ENCODE assay signal across 20 cellular contexts in genomic region chr19:18346091-18346490, GRCh38. TPM values are rescaled to one million over a fixed set of nuclear protein-coding genes. Genes with fewer than 3 reads are reported as not detected.
DNase-seq lines count a peak whose midpoint lies in the region; ATAC-seq and TF ChIP-seq lines count a peak whose summit lies in the region.
"Had no signal": no experiment of that assay in that cellular context is flagged by ENCODE, and none has a peak within 500 bp of the region (broad histone marks: within the 10 kb centered on the region; RNA-seq: fewer than 3 reads in every experiment).

No MANE protein-coding gene starts in this region.

- peak overlapping the region; percentile 3 for H3K4me3 Mint-ChIP-seq in natural killer cell
- H3K4me3 Mint-ChIP-seq: activated T-cell treated with anti-CD3 and anti-CD28 coated beads, Interleukin-2, amount 50 U/mL, for 72 hours had no signal

- H3K27me3 Mint-ChIP-seq in natural killer cell (ENCODE audit: low read depth in 2 of 2), result no peaks in the 10 kb centered on the region
- H3K27me3 Mint-ChIP-seq: CD8-positive, alpha-beta memory T cell had no signal

- H3K27ac ChIP-seq in caudate nucleus (ENCODE audit: low read depth, low read length), result no peak overlapping the region
- H3K27ac ChIP-seq: gastroesophageal sphincter, tibial artery had no signal

- no peaks in the 10 kb centered on the region for H3K9me3 Mint-ChIP-seq in natural killer cell
- H3K9me3 Mint-ChIP-seq: activated T-cell treated with anti-CD3 and anti-CD28 coated beads, Interleukin-2, amount 50 U/mL, for 72 hours; CD8-positive, alpha-beta memory T cell had no signal

- no peaks in the 10 kb centered on the region for H3K36me3 Mint-ChIP-seq in natural killer cell

- peak; percentile 1 for DNase-seq in NCI-H1105 (lab: John Stamatoyannopoulos, UW)
- no peak for DNase-seq in NCI-H1105 treated with DMSO at 0.1 percent for 48 hours (lab: John Stamatoyannopoulos, UW)
- DNase-seq in HT-29 (ENCODE audit: low spot score), result peak; percentile 28
- peak in 31 of 61 donors; percentile 4 to 72 (median 19) for DNase-seq in caudate nucleus (lab: John Stamatoyannopoulos, UW)
- no peak for DNase-seq in natural killer cell
- no peak for DNase-seq in SK-N-DZ (ENCODE audit: low spot score)
- no peak for DNase-seq in RKO (ENCODE audit: low spot score)
- DNase-seq: 8988T; activated CD4-positive, alpha-beta T cell treated with anti-CD3 and anti-CD28 coated beads, Interleukin-2, amount 50 U/mL, for 4 hours; activated T-cell treated with anti-CD3 and anti-CD28 coated beads, Interleukin-2, amount 50 U/mL, for 72 hours; amniotic stem cell; CD8-positive, alpha-beta memory T cell; midbrain; NCI-H2171; tibial artery had no signal

- peaks cover 23 to 27% of the 10 kb centered on the region in 2 donors for H3K4me1 Mint-ChIP-seq in natural killer cell

- H3K27ac Mint-ChIP-seq in natural killer cell, result peak overlapping the region; percentile 3 to 12
- H3K27ac Mint-ChIP-seq: activated T-cell treated with anti-CD3 and anti-CD28 coated beads, Interleukin-2, amount 50 U/mL, for 72 hours had no signal

- intact Hi-C loops in natural killer cell (cut with micrococcal nuclease), result no loop called here

- no peak for TF ChIP-seq CTCF in natural killer cell (IDR thresholded peaks at IDR 0.05)

- ATAC-seq in natural killer cell, result no peak
- ATAC-seq in GM21360 (IDR thresholded peaks at IDR 0.05; ENCODE audit: unreplicated experiment), result no peak
- ATAC-seq: activated T-cell treated with anti-CD3 and anti-CD28 coated beads, Interleukin-2, amount 50 U/mL, for 72 hours; gastroesophageal sphincter; HepG2 had no signal

RNA-seq across cellular contexts. Expression of gene PGPEP1, which starts 5.7 kb away (rescaled TPM):
- total RNA-seq in HT-29 (2014; rRNA removed; shearing (Covaris generic)), result 13.6 and 18.9 TPM in 2 replicates
- total RNA-seq in natural killer cell, result 10 to 100 TPM; 69.1 to 73.3 (median 71.0) TPM
- polyA plus RNA-seq in SK-N-DZ (2014; cell fraction: cytosol; rRNA removed), result 0.05 and 0.13 TPM in 2 replicates
- not detected in 2 replicates for polyA plus RNA-seq in SK-N-DZ (2014; cell fraction: nucleus; rRNA removed)

RNA-seq across cellular contexts. Expression of gene LSM4, which starts 23.2 kb away (rescaled TPM):
- total RNA-seq in HT-29 (2014; rRNA removed; shearing (Covaris generic)), result 733 and 750 TPM in 2 replicates
- total RNA-seq in natural killer cell, result 10 to 100 TPM; 42.4 to 60.8 (median 44.8) TPM
- polyA plus RNA-seq in SK-N-DZ (2014; cell fraction: cytosol; rRNA removed), result 531 and 764 TPM in 2 replicates
- 542 and 583 TPM in 2 replicates for polyA plus RNA-seq in SK-N-DZ (2014; cell fraction: nucleus; rRNA removed)

RNA-seq across cellular contexts. Expression of gene GDF15, which starts 39.9 kb away (rescaled TPM):
- 529 and 584 TPM in 2 replicates for total RNA-seq in HT-29 (2014; rRNA removed; shearing (Covaris generic))
- 1 to 10 TPM in 1 of 3 donors, under 1 TPM in 1, not detected in 1; 0.85 to 1.5 TPM for total RNA-seq in natural killer cell
- polyA plus RNA-seq in SK-N-DZ (2014; cell fraction: cytosol; rRNA removed), result 0.28 TPM in 1 of 2 replicates, not detected in the other
- not detected in 2 replicates for polyA plus RNA-seq in SK-N-DZ (2014; cell fraction: nucleus; rRNA removed)
- polyA plus RNA-seq: CD8-positive, alpha-beta memory T cell had no signal

RNA-seq across cellular contexts. Expression of gene LRRC25, which starts 51.3 kb away (rescaled TPM):
- total RNA-seq in HT-29 (2014; rRNA removed; shearing (Covaris generic)), result not detected in 2 replicates
- total RNA-seq in natural killer cell, result 10 to 100 TPM in 2 of 3 donors, 1 to 10 TPM in 1; 3.9 to 28.2 (median 12.0) TPM
- 0.10 TPM in 1 of 2 replicates, not detected in the other for polyA plus RNA-seq in SK-N-DZ (2014; cell fraction: cytosol; rRNA removed)
- not detected in 2 replicates for polyA plus RNA-seq in SK-N-DZ (2014; cell fraction: nucleus; rRNA removed)
- total RNA-seq: activated T-cell treated with anti-CD3 and anti-CD28 coated beads, Interleukin-2, amount 50 U/mL, for 72 hours; endothelial cell of umbilical vein; SK-MEL-5 had no signal
- polyA plus RNA-seq: CD8-positive, alpha-beta memory T cell; endothelial cell of umbilical vein had no signal

Comparison
In these comparisons a context has a peak if more than half of its experiments do, and no peak if none do; other contexts are left out.
1. DNase-seq: peak in NCI-H1105 (single experiment), HT-29 (single experiment) and caudate nucleus (31 of 61); none in NCI-H1105 treated with DMSO at 0.1 percent for 48 hours (single experiment), natural killer cell (single experiment), SK-N-DZ (single experiment) and RKO (single experiment).
2. RNA of gene LSM4, which starts 23.2 kb away (total RNA-seq): 733 to 750 TPM in HT-29; 42.4 to 60.8 TPM in natural killer cell; every median in the first group is over 10 times any median in the second.
3. RNA of gene GDF15, which starts 39.9 kb away (total RNA-seq): 529 to 584 TPM in HT-29; 0.85 to 1.5 TPM in natural killer cell; every median in the first group is over 100 times any median in the second.